17 cellular contexts compared by ENCODE assay signal in genomic region chr14:100539766-100540140, GRCh38. TPM values are rescaled to one million over a fixed set of nuclear protein-coding genes. Genes with fewer than 3 reads are reported as not detected.
A peak's percentile ranks its signal among the peaks of the same experiment; 100 is the strongest.
DNase-seq lines count a peak whose midpoint lies in the region; ATAC-seq, FAIRE-seq and TF ChIP-seq lines count a peak whose summit lies in the region.
"Had no signal": no experiment of that assay in that cellular context is flagged by ENCODE, and none has a peak within 500 bp of the region (broad histone marks: within the 10 kb centered on the region; RNA-seq: fewer than 3 reads in every experiment).

No MANE protein-coding gene starts in this region.

- H3K27me3 ChIP-seq in right lobe of liver (no peaks in the 10 kb centered on the region), HepG2 (ENCODE audit: control insufficient read depth in 1 of 2, insufficient read depth in 2 of 2, low read length in 2 of 2) (peaks cover 5 to 45% of the 10 kb centered on the region in 2 experiments), ovary (no peaks in the 10 kb centered on the region)
- H3K27me3 ChIP-seq: BLaER1 had no signal

- H3K4me3 Mint-ChIP-seq in glutamatergic neuron (ENCODE audit: unreplicated experiment), result no peak overlapping the region
- H3K4me3 Mint-ChIP-seq: HFFc6 had no signal

- WGBS in right lobe of liver (ENCODE audit: insufficient coverage, low coverage, low lambda C conversion rate, missing lambda C conversion rate), result 87% methylated on average over 6 of the region's 13 CpGs
- 100% methylated on average over 2 of the region's 13 CpGs for WGBS in HepG2 (ENCODE audit: low lambda C conversion rate)
- 88 to 91% (median 89%) methylated on average over 12 to 13 of the region's 13 CpGs for WGBS in ovary, 3 donors

- no peak for TF ChIP-seq POLR2A in right lobe of liver (IDR thresholded peaks at IDR 0.05)
- no peak for TF ChIP-seq POLR2A in HepG2 (IDR thresholded peaks at IDR 0.05; ENCODE audit: insufficient read depth in 1 of 2, low read depth in 2 of 2, low read length in 2 of 2)
- TF ChIP-seq POLR2A in ovary (IDR thresholded peaks at IDR 0.05), result no peak

- CTCF ChIA-PET in HepG2 (lab: Yijun Ruan, JAX; ENCODE audit: low intra/inter-chr PET ratio, low total read pairs), result no interaction called here

- H3K4me1 ChIP-seq in right lobe of liver, result peaks cover 0 to 4% (median 2%) of the 10 kb centered on the region in 4 donors
- H3K4me1 ChIP-seq in HepG2 (ENCODE audit: insufficient read depth, low read length), result peaks cover 2% of the 10 kb centered on the region
- H3K4me1 ChIP-seq in ovary (ENCODE audit: insufficient read depth), result no peaks in the 10 kb centered on the region

- H3K9me3 ChIP-seq in right lobe of liver, result no peaks in the 10 kb centered on the region
- no peaks in the 10 kb centered on the region for H3K9me3 ChIP-seq in HepG2 (ENCODE audit: low read length)
- no peaks in the 10 kb centered on the region for H3K9me3 ChIP-seq in ovary
- H3K9me3 ChIP-seq: BLaER1 had no signal

- no peak overlapping the region for H3K27ac Mint-ChIP-seq in glutamatergic neuron (ENCODE audit: unreplicated experiment)
- H3K27ac Mint-ChIP-seq: HFFc6 had no signal

- TF ChIP-seq RAD21 in HepG2 (CRISPR knock-in tag; IDR thresholded peaks at IDR 0.05), result no peak

- H3K9ac ChIP-seq in HepG2 (ENCODE audit: insufficient read depth, low read depth, low read length), result no peak overlapping the region
- H3K9ac ChIP-seq: BLaER1 had no signal

- BruUV-seq in HepG2 (replicated peaks; lab: Mats Ljungman, UMichigan), result no TSS peak

- in situ Hi-C loops in HepG2 (cut with HindIII; ENCODE audit: extremely low pct_ligation_motif_present, low pct_unique_long_range_greater_than_20kb), result no loop called here

- FAIRE-seq in HepG2 (lab: Jason Lieb, UNC), result no peak

- POLR2A ChIA-PET in HepG2 (lab: Yijun Ruan, JAX), result no interaction called here

- H3K4me2 ChIP-seq in HepG2 (ENCODE audit: low read depth, low read length), result no peak overlapping the region

- no peaks in the 10 kb centered on the region for H4K20me1 ChIP-seq in HepG2 (ENCODE audit: insufficient read depth, low read length)
- H4K20me1 ChIP-seq: BLaER1 had no signal

- TF ChIP-seq CTCF in right lobe of liver (IDR thresholded peaks at IDR 0.05) (no peak), HepG2 (CRISPR knock-in tag; IDR thresholded peaks at IDR 0.05) (no peak), glutamatergic neuron (IDR thresholded peaks at IDR 0.05; ENCODE audit: partially characterized antibody, unreplicated experiment) (no peak), ovary (IDR thresholded peaks at IDR 0.05) (no peak)

- DNase-seq in right lobe of liver (peak; percentile 17 to 43 (median 27)), HepG2 (ENCODE audit: low spot score) (no peak), glutamatergic neuron (peak; percentile 12), ovary (peak in 4 of 5 donors; percentile 7 to 17 (median 16)), kidney glomerular epithelial cell (lab: John Stamatoyannopoulos, UW) (no peak), NCI-H146 (lab: John Stamatoyannopoulos, UW) (no peak)
- DNase-seq: DMS 273 treated with DMSO at 0.1 percent for 48 hours, GOT3, HFFc6, NCI-H1436 treated with DMSO at 0.1 percent for 48 hours, NCI-H2107, NCI-H226, NCI-H526 treated with DMSO at 0.1 percent for 48 hours, PC-3 had no signal

- intact Hi-C loops in right lobe of liver (cut with DNase I) (loop anchor here in 1 of 2 donors (10.0 kb wide), 1 partner anchor 115 kb away; no protein-coding TSS in a partner anchor), HepG2 (cut with micrococcal nuclease; ENCODE audit: unreplicated experiment) (no loop called here), ovary (cut with DNase I) (no loop called here)

- H3K4me1 Mint-ChIP-seq in glutamatergic neuron (ENCODE audit: low read depth, unreplicated experiment), result no peaks in the 10 kb centered on the region

- H2AFZ ChIP-seq in HepG2 (ENCODE audit: low read length), result no peak overlapping the region

- no peaks in the 10 kb centered on the region for H3K36me3 Mint-ChIP-seq in glutamatergic neuron (ENCODE audit: unreplicated experiment)

- TF ChIP-seq EP300 in HepG2 (IDR thresholded peaks at IDR 0.05; ENCODE audit: low read depth in 2 of 2, low read length in 2 of 2), result no peak
- TF ChIP-seq EP300 in HepG2 (CRISPR knock-in tag; IDR thresholded peaks at IDR 0.05; ENCODE audit: borderline replicate concordance), result no peak
- no peak for TF ChIP-seq EP300 in ovary (IDR thresholded peaks at IDR 0.05)

- no peak for ATAC-seq in right lobe of liver
- ATAC-seq in HepG2, result no peak
- no peak for ATAC-seq in GM19035 (IDR thresholded peaks at IDR 0.05; ENCODE audit: unreplicated experiment)

- H3K27ac ChIP-seq in right lobe of liver (no peak overlapping the region), HepG2 (ENCODE audit: extremely low read length, insufficient read depth, low read length) (no peak overlapping the region), ovary (no peak overlapping the region)
- H3K27ac ChIP-seq: HL-60 had no signal

- no peaks in the 10 kb centered on the region for H3K36me3 ChIP-seq in right lobe of liver
- H3K36me3 ChIP-seq in HepG2 (replicated peaks in 1 of 2; ENCODE audit: control insufficient read depth in 1 of 2, insufficient read depth in 2 of 2, low read length in 2 of 2), result no peaks in the 10 kb centered on the region
- no peaks in the 10 kb centered on the region for H3K36me3 ChIP-seq in ovary
- H3K36me3 ChIP-seq: BLaER1 had no signal

- H3K27me3 Mint-ChIP-seq in glutamatergic neuron (ENCODE audit: unreplicated experiment), result peaks cover 7% of the 10 kb centered on the region

- no peak overlapping the region for H3K4me3 ChIP-seq in right lobe of liver
- no peak overlapping the region for H3K4me3 ChIP-seq in HepG2 (replicated peaks in 1 of 3; ENCODE audit: insufficient read depth in 1 of 3, low read depth in 2 of 3, low read length in 3 of 3)
- no peak overlapping the region for H3K4me3 ChIP-seq in ovary
- H3K4me3 ChIP-seq: BLaER1 had no signal

- no peaks in the 10 kb centered on the region for H3K79me2 ChIP-seq in HepG2 (ENCODE audit: insufficient read depth, low read length)

- peaks cover 2% of the 10 kb centered on the region for H3K9me3 Mint-ChIP-seq in glutamatergic neuron (ENCODE audit: unreplicated experiment)
- H3K9me3 Mint-ChIP-seq: HFFc6 had no signal

TF ChIP-seq in HepG2, 621 proteins besides CTCF, POLR2A, EP300 and RAD21 (continues in another document):
- TF ChIP-seq ZNF773 (CRISPR knock-in tag; IDR thresholded peaks at IDR 0.05; ENCODE audit: borderline replicate concordance) (no peak), ZNF552 (CRISPR knock-in tag; IDR thresholded peaks at IDR 0.05; ENCODE audit: borderline replicate concordance) (no peak), ZC3H4 (CRISPR knock-in tag; IDR thresholded peaks at IDR 0.05; ENCODE audit: borderline replicate concordance) (no peak), PAWR (CRISPR knock-in tag; IDR thresholded peaks at IDR 0.05; ENCODE audit: borderline replicate concordance) (no peak), ARNTL (CRISPR knock-in tag; IDR thresholded peaks at IDR 0.05) (no peak), XBP1 (CRISPR knock-in tag; IDR thresholded peaks at IDR 0.05) (no peak), ZNF451 (CRISPR knock-in tag; IDR thresholded peaks at IDR 0.05) (no peak), ZBTB38 (CRISPR knock-in tag; IDR thresholded peaks at IDR 0.05) (no peak), CREM (IDR thresholded peaks at IDR 0.05) (no peak), CREM (CRISPR knock-in tag; IDR thresholded peaks at IDR 0.05) (no peak)
- TF ChIP-seq, protein P1, sequence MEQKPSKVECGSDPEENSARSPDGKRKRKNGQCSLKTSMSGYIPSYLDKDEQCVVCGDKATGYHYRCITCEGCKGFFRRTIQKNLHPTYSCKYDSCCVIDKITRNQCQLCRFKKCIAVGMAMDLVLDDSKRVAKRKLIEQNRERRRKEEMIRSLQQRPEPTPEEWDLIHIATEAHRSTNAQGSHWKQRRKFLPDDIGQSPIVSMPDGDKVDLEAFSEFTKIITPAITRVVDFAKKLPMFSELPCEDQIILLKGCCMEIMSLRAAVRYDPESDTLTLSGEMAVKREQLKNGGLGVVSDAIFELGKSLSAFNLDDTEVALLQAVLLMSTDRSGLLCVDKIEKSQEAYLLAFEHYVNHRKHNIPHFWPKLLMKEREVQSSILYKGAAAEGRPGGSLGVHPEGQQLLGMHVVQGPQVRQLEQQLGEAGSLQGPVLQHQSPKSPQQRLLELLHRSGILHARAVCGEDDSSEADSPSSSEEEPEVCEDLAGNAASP (CRISPR knock-in tag; IDR thresholded peaks at IDR 0.05; ENCODE audit: borderline replicate concordance), result no peak

RNA-seq across cellular contexts. Expression of gene BEGAIN, which starts 47.5 kb away (rescaled TPM):
- under 1 TPM; 0.12 to 0.61 (median 0.34) TPM for total RNA-seq in right lobe of liver
- total RNA-seq in HepG2 (2016; rRNA removed; fragmentation: Illumina TruSeq; extraction: Trizol), result not detected in 2 replicates
- not detected in 2 replicates for total RNA-seq in HepG2 (2016; cell fraction: cytosol; rRNA removed; fragmentation: Illumina TruSeq; extraction: Trizol; ENCODE audit: low read depth)
- total RNA-seq in HepG2 (2016; cell fraction: insoluble cytoplasmic fraction; rRNA removed; fragmentation: Illumina TruSeq; extraction: Trizol), result not detected in 2 replicates
- not detected in 2 replicates for total RNA-seq in HepG2 (2016; cell fraction: membrane; rRNA removed; fragmentation: Illumina TruSeq; extraction: Trizol)
- total RNA-seq in HepG2 (2016; cell fraction: nucleus; rRNA removed; fragmentation: Illumina TruSeq; extraction: Trizol), result not detected in 2 replicates
- polyA plus RNA-seq in HepG2 (2011; rRNA removed), result not detected in 2 replicates
- polyA plus RNA-seq in HepG2 (2011; cell fraction: cytosol; rRNA removed), result not detected in 2 replicates
- not detected in 2 replicates for polyA plus RNA-seq in HepG2 (2011; cell fraction: nucleus; rRNA removed)
- polyA plus RNA-seq in HepG2 (2012), result not detected in 2 replicates
- polyA plus RNA-seq in HepG2 (2016; cell fraction: cytosol; fragmentation: Illumina TruSeq; extraction: Trizol; ENCODE audit: low read depth), result not detected in 2 replicates
- polyA plus RNA-seq in HepG2 (2016; cell fraction: insoluble cytoplasmic fraction; fragmentation: Illumina TruSeq; extraction: Trizol; ENCODE audit: low read depth), result not detected in 2 replicates
- polyA plus RNA-seq in HepG2 (2016; cell fraction: membrane; fragmentation: Illumina TruSeq; extraction: Trizol; ENCODE audit: low read depth), result not detected in 2 replicates
- polyA plus RNA-seq in HepG2 (2016; cell fraction: nucleus; fragmentation: Illumina TruSeq; extraction: Trizol; ENCODE audit: insufficient read depth, low read depth), result not detected in 2 replicates
- polyA minus RNA-seq in HepG2 (2011; rRNA and poly(A)+ RNA removed; ENCODE audit: low replicate concordance), result 39.7 TPM in 1 of 2 replicates, not detected in the other
- polyA minus RNA-seq in HepG2 (2011; cell fraction: cytosol; rRNA and poly(A)+ RNA removed), result 0.20 TPM in 1 of 2 replicates, not detected in the other
- polyA minus RNA-seq in HepG2 (2011; cell fraction: nucleus; rRNA and poly(A)+ RNA removed), result 0.26 TPM in 1 of 2 replicates, not detected in the other
- 7.0 TPM for total RNA-seq in glutamatergic neuron (ENCODE audit: unreplicated experiment)
- 10 to 100 TPM in 1 of 7 donors, 1 to 10 TPM in 6; 1.8 to 11.0 (median 5.2) TPM for total RNA-seq in ovary
- 1 to 10 TPM in 1 of 2 donors, under 1 TPM in 1; 0.35 to 1.9 TPM for polyA plus RNA-seq in ovary

Comparison
In these comparisons a context has a peak if more than half of its experiments do, and no peak if none do; other contexts are left out.
1. DNase-seq: peak in right lobe of liver (3 of 3), glutamatergic neuron (single experiment) and ovary (4 of 5); none in HepG2 (single experiment), kidney glomerular epithelial cell (single experiment) and NCI-H146 (single experiment).